In the genomic region with DNA sequence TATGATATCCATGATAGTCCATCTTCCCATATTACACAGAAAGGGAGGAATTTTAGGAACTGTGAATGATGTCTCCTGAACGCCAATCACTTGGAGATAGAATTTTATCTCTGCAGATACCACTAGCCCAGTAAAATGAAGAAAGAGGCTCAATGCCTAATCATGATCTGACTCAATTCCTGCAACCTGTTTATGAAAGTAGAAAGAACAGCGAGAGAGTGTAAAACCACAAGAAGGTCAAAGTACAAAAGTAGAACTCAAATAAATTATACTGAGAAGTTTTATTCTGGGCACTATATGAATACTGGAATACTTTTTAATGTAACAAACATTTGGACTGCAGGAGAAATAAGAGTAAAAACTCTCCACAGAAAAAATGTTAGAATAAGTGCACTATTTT, we compare ENCODE assay signal across 28 cellular contexts.
"Had no signal": no experiment of that assay in that cellular context is flagged by ENCODE, and none has a peak within 500 bp of the region (broad histone marks: within the 10 kb centered on the region; RNA-seq: fewer than 3 reads in every experiment).

No MANE protein-coding gene starts in this region.

- H3K9me3 ChIP-seq: ovary, psoas muscle, right lobe of liver, sigmoid colon, testis, tibial artery, transverse colon, upper lobe of right lung, uterus had no signal

- H3K27ac ChIP-seq: neural progenitor cell, ovary, parathyroid adenoma, psoas muscle, right lobe of liver, sigmoid colon, spleen, suprapubic skin, testis, tibial artery, upper lobe of right lung, uterus had no signal

- H3K27me3 ChIP-seq: neural progenitor cell, ovary, right lobe of liver, sigmoid colon, spleen, suprapubic skin, testis, tibial artery, transverse colon, upper lobe of right lung, uterus had no signal

- H3K4me2 ChIP-seq: neural progenitor cell, smooth muscle cell had no signal

- H2AFZ ChIP-seq: neural progenitor cell, parathyroid adenoma had no signal

- ATAC-seq: natural killer cell; psoas muscle; right cardiac atrium; right lobe of liver; stimulated activated memory B cell treated with anti-CD40 and anti-IgM and Interleukin-4, amounts not matched to agents 10 μg/mL and 1 μg/mL and 100 μg/mL, for 72 hours; stimulated activated naive CD8-positive, alpha-beta T cell treated with anti-CD3 and anti-CD28 coated beads, Interleukin-15, amount 100 ng/mL, for 72 hours; stimulated activated naive CD8-positive, alpha-beta T cell treated with anti-CD3 and anti-CD28 coated beads, Interleukin-15, Interleukin-2, amounts not matched to agents 100 U/mL and 50 U/mL, for 24 hours; upper lobe of right lung had no signal

- H3K4me1 ChIP-seq: parathyroid adenoma, psoas muscle, right lobe of liver, sigmoid colon, spleen, suprapubic skin, testis, tibial artery, upper lobe of right lung, uterus had no signal

- H3K9ac ChIP-seq: neural progenitor cell, parathyroid adenoma had no signal

- H3K36me3 ChIP-seq: neural progenitor cell, ovary, right lobe of liver, sigmoid colon, spleen, suprapubic skin, tibial artery, transverse colon, upper lobe of right lung, uterus had no signal

- H3K4me3 ChIP-seq: neural progenitor cell, ovary, psoas muscle, right lobe of liver, sigmoid colon, smooth muscle cell, spleen, suprapubic skin, testis, tibial artery, transverse colon, upper lobe of right lung, uterus had no signal

- H3K79me2 ChIP-seq: parathyroid adenoma had no signal

- DNase-seq: natural killer cell; occipital lobe; ovary; posterior cingulate gyrus; psoas muscle; right cardiac atrium; right lobe of liver; sigmoid colon; spleen; stimulated activated CD4-positive, alpha-beta T cell treated with anti-CD3 and anti-CD28 coated beads, Interleukin-12 subunit alpha, Interleukin-12 subunit beta, amount 100 ng/mL, for 4 hours; stimulated activated CD4-positive, alpha-beta T cell treated with anti-CD3 and anti-CD28 coated beads, Interleukin-1b, Interleukin-23, amount 100 ng/mL, for 48 hours; stimulated activated CD4-positive, alpha-beta T cell treated with anti-CD3 and anti-CD28 coated beads, Interleukin-4, amount 100 ng/mL, for 1 hour; stimulated activated CD4-positive, alpha-beta T cell treated with anti-CD3 and anti-CD28 coated beads, Interleukin-4, amount 100 ng/mL, for 4 hours; stimulated activated CD8-positive, alpha-beta memory T cell treated with anti-CD3 and anti-CD28 coated beads, Interleukin-4, amount 100 ng/mL, for 48 hours; stimulated activated naive CD4-positive, alpha-beta T cell; stimulated activated naive CD8-positive, alpha-beta T cell treated with anti-CD3 and anti-CD28 coated beads, Interleukin-15, amount 100 ng/mL, for 72 hours; stimulated activated naive CD8-positive, alpha-beta T cell treated with anti-CD3 and anti-CD28 coated beads, Interleukin-15, Interleukin-2, amounts not matched to agents 100 U/mL and 50 U/mL, for 24 hours; substantia nigra; testis; tibial artery; transverse colon; upper lobe of right lung; uterus had no signal
